8 cellular contexts compared by ENCODE assay signal in genomic region chr5:140108093-140109049, GRCh38. TPM values are rescaled to one million over a fixed set of nuclear protein-coding genes. Genes with fewer than 3 reads are reported as not detected.
DNase-seq lines count a peak whose midpoint lies in the region; ATAC-seq and TF ChIP-seq lines count a peak whose summit lies in the region.

No MANE protein-coding gene starts in this region.

- H3K36me3 ChIP-seq in trophoblast cell (ENCODE audit: control insufficient read depth in 1 of 2, insufficient read depth in 2 of 2, low read length in 2 of 2): no peaks in the 10 kb centered on the region

- peaks cover 61% of the 10 kb centered on the region for H3K27me3 Mint-ChIP-seq in activated T-helper 1 cell treated with anti-CD3 and anti-CD28 coated beads, Interleukin-12 subunit alpha, Interleukin-12 subunit beta, Interleukin-2, Interleukin-4 antibody, amounts not matched to agents 30 ng/mL and 10 ng/mL and 1 ng/mL, durations not matched to agents 14 hours and 24 hours and 36 hours (ENCODE audit: insufficient read depth)

- peak overlapping the region; percentile 40 for H2AFZ ChIP-seq in trophoblast cell (ENCODE audit: insufficient read depth, low read length, poor library complexity)

- no peaks in the 10 kb centered on the region for H3K9me3 ChIP-seq in trophoblast cell (ENCODE audit: insufficient read depth, low read depth, low read length)

- H3K9me3 Mint-ChIP-seq in activated T-helper 1 cell treated with anti-CD3 and anti-CD28 coated beads, Interleukin-12 subunit alpha, Interleukin-12 subunit beta, Interleukin-2, Interleukin-4 antibody, amounts not matched to agents 30 ng/mL and 10 ng/mL and 1 ng/mL, durations not matched to agents 14 hours and 24 hours and 36 hours: no peaks in the 10 kb centered on the region

- intact Hi-C loops in activated T-helper 1 cell treated with anti-CD3 and anti-CD28 coated beads, Interleukin-12 subunit alpha, Interleukin-12 subunit beta, Interleukin-2, Interleukin-4 antibody, amounts not matched to agents 30 ng/mL and 10 ng/mL and 1 ng/mL, durations not matched to agents 14 hours and 24 hours and 36 hours (cut with micrococcal nuclease): loop anchor here (1.0 to 10.0 kb wide), 8 partner anchors 8 to 1896 kb away; partner anchors contain the start of genes CDC23, HBEGF, PAIP2 and UBE2D2

- no peak overlapping the region for H3K23ac ChIP-seq in trophoblast cell (ENCODE audit: low read length)

- DNase-seq in ELR (ENCODE audit: low read depth): peak; percentile 33
- DNase-seq in Jurkat, Clone E6-1 (ENCODE audit: low read depth, low spot score): no peak
- DNase-seq in activated T-helper 1 cell treated with anti-CD3 and anti-CD28 coated beads, Interleukin-12 subunit alpha, Interleukin-12 subunit beta, Interleukin-2, Interleukin-4 antibody, amounts not matched to agents 30 ng/mL and 10 ng/mL and 1 ng/mL, durations not matched to agents 14 hours and 24 hours and 36 hours (ENCODE audit: low spot score): no peak
- peak in 1 of 2 donors; percentile 15 for DNase-seq in foreskin keratinocyte
- peak; percentile 50 to 82 for DNase-seq in trophoblast cell
- DNase-seq in UCSD-AML1 (lab: John Stamatoyannopoulos, UW; ENCODE audit: unreplicated experiment): no peak
- no peak for DNase-seq in ACHN
- DNase-seq in NCI-H226: no peak

- in situ Hi-C loops in ACHN (cut with HindIII; ENCODE audit: low pct_ligation_motif_present, low pct_unique_long_range_greater_than_20kb, low sequenced_read_pairs): no loop called here

- no peak overlapping the region for H2BK12ac ChIP-seq in trophoblast cell (ENCODE audit: low read length)

- peak; percentile 2 for ATAC-seq in foreskin keratinocyte

- H3K27me3 ChIP-seq in foreskin keratinocyte: no peaks in the 10 kb centered on the region
- peaks cover 32% of the 10 kb centered on the region for H3K27me3 ChIP-seq in trophoblast cell (ENCODE audit: insufficient read depth, low read length)

- peak overlapping the region; percentile 8 for H4K8ac ChIP-seq in trophoblast cell (ENCODE audit: low read depth, low read length)

- no peak overlapping the region for H3K18ac ChIP-seq in trophoblast cell (ENCODE audit: low read length)

- no peak overlapping the region for H2AK5ac ChIP-seq in trophoblast cell (ENCODE audit: low read length)

- peaks cover 12% of the 10 kb centered on the region for H3K79me1 ChIP-seq in trophoblast cell (ENCODE audit: low read length)

- peaks cover 3% of the 10 kb centered on the region for H3K36me3 Mint-ChIP-seq in activated T-helper 1 cell treated with anti-CD3 and anti-CD28 coated beads, Interleukin-12 subunit alpha, Interleukin-12 subunit beta, Interleukin-2, Interleukin-4 antibody, amounts not matched to agents 30 ng/mL and 10 ng/mL and 1 ng/mL, durations not matched to agents 14 hours and 24 hours and 36 hours (ENCODE audit: low read depth)

- no peak for TF ChIP-seq CTCF in foreskin keratinocyte (conservative IDR thresholded peaks at IDR 0.05)

- peak overlapping the region; percentile 87 for H3K4me3 ChIP-seq in Jurkat, Clone E6-1 (ENCODE audit: low read length)
- H3K4me3 ChIP-seq in trophoblast cell (ENCODE audit: low read depth, low read length): peak overlapping the region; percentile 88

- peaks cover 44% of the 10 kb centered on the region for H3K4me1 Mint-ChIP-seq in activated T-helper 1 cell treated with anti-CD3 and anti-CD28 coated beads, Interleukin-12 subunit alpha, Interleukin-12 subunit beta, Interleukin-2, Interleukin-4 antibody, amounts not matched to agents 30 ng/mL and 10 ng/mL and 1 ng/mL, durations not matched to agents 14 hours and 24 hours and 36 hours (ENCODE audit: low read depth)

- no peak overlapping the region for H4K91ac ChIP-seq in trophoblast cell (ENCODE audit: low read depth, low read length)

- no peak overlapping the region for H2BK120ac ChIP-seq in trophoblast cell (ENCODE audit: insufficient read depth, low read length, poor library complexity)

- peaks cover 22% of the 10 kb centered on the region for H3K4me1 ChIP-seq in foreskin keratinocyte
- peaks cover 0 to 21% of the 10 kb centered on the region in 2 experiments for H3K4me1 ChIP-seq in trophoblast cell (ENCODE audit: control insufficient read depth in 1 of 2, insufficient read depth in 2 of 2, low read length in 2 of 2)

- H3K4ac ChIP-seq in trophoblast cell (ENCODE audit: low read depth, low read length): no peak overlapping the region

- H3K4me2 ChIP-seq in trophoblast cell (ENCODE audit: low read length): peak overlapping the region; percentile 67

- H3K27ac ChIP-seq in foreskin keratinocyte: no peak overlapping the region
- no peak overlapping the region for H3K27ac ChIP-seq in trophoblast cell (ENCODE audit: low read depth, low read length)

- no CpG with 5 or more reads among the region's 53 CpGs for WGBS in trophoblast cell (ENCODE audit: extremely low coverage, insufficient coverage, insufficient read length)

- no peak overlapping the region for H3K14ac ChIP-seq in trophoblast cell (ENCODE audit: low read length)

- H3K79me2 ChIP-seq in trophoblast cell (ENCODE audit: control insufficient read depth, insufficient read depth, low read length, poor library complexity): peaks cover 6% of the 10 kb centered on the region

- H3K27ac Mint-ChIP-seq in activated T-helper 1 cell treated with anti-CD3 and anti-CD28 coated beads, Interleukin-12 subunit alpha, Interleukin-12 subunit beta, Interleukin-2, Interleukin-4 antibody, amounts not matched to agents 30 ng/mL and 10 ng/mL and 1 ng/mL, durations not matched to agents 14 hours and 24 hours and 36 hours: peak overlapping the region; percentile 81

- H4K12ac ChIP-seq in trophoblast cell (ENCODE audit: low read depth, low read length): no peak overlapping the region

- H2BK5ac ChIP-seq in trophoblast cell (ENCODE audit: low read depth, low read length, poor library complexity): no peak overlapping the region

- H3K9ac ChIP-seq in trophoblast cell (ENCODE audit: low read length): no peak overlapping the region

- H3K4me3 Mint-ChIP-seq in activated T-helper 1 cell treated with anti-CD3 and anti-CD28 coated beads, Interleukin-12 subunit alpha, Interleukin-12 subunit beta, Interleukin-2, Interleukin-4 antibody, amounts not matched to agents 30 ng/mL and 10 ng/mL and 1 ng/mL, durations not matched to agents 14 hours and 24 hours and 36 hours: peak overlapping the region; percentile 90

RNA-seq across cellular contexts. Expression of gene PURA, which starts 5.5 kb away (rescaled TPM):
- polyA plus RNA-seq in Jurkat, Clone E6-1 (2012; ENCODE audit: insufficient read depth, insufficient read length): 9.3 TPM
- total RNA-seq in activated T-helper 1 cell treated with anti-CD3 and anti-CD28 coated beads, Interleukin-12 subunit alpha, Interleukin-12 subunit beta, Interleukin-2, Interleukin-4 antibody, amounts not matched to agents 30 ng/mL and 10 ng/mL and 1 ng/mL, durations not matched to agents 14 hours and 24 hours and 36 hours: 10.6 and 12.2 TPM in 2 replicates
- total RNA-seq in foreskin keratinocyte: 8.7 and 9.2 TPM in 2 replicates
- 2.3 and 2.8 TPM in 2 replicates for polyA plus RNA-seq in foreskin keratinocyte
- 3.4 TPM in 2 replicates for polyA plus RNA-seq in trophoblast cell (2013)

RNA-seq across cellular contexts. Expression of gene IGIP, which starts 17.4 kb away (rescaled TPM):
- 2.9 TPM for polyA plus RNA-seq in Jurkat, Clone E6-1 (2012; ENCODE audit: insufficient read depth, insufficient read length)
- 2.5 and 3.5 TPM in 2 replicates for total RNA-seq in activated T-helper 1 cell treated with anti-CD3 and anti-CD28 coated beads, Interleukin-12 subunit alpha, Interleukin-12 subunit beta, Interleukin-2, Interleukin-4 antibody, amounts not matched to agents 30 ng/mL and 10 ng/mL and 1 ng/mL, durations not matched to agents 14 hours and 24 hours and 36 hours
- total RNA-seq in foreskin keratinocyte: 1.4 and 1.6 TPM in 2 replicates
- 0.83 and 0.95 TPM in 2 replicates for polyA plus RNA-seq in foreskin keratinocyte
- 0.51 and 0.53 TPM in 2 replicates for polyA plus RNA-seq in trophoblast cell (2013)

Comparison
In these comparisons a context has a peak if more than half of its experiments do, and no peak if none do; other contexts are left out.
1. DNase-seq: peak in ELR (single experiment) and trophoblast cell (2 of 2); none in Jurkat, Clone E6-1 (single experiment), activated T-helper 1 cell treated with anti-CD3 and anti-CD28 coated beads, Interleukin-12 subunit alpha, Interleukin-12 subunit beta, Interleukin-2, Interleukin-4 antibody, amounts not matched to agents 30 ng/mL and 10 ng/mL and 1 ng/mL, durations not matched to agents 14 hours and 24 hours and 36 hours (single experiment), UCSD-AML1 (single experiment), ACHN (single experiment) and NCI-H226 (single experiment).